8 cellular contexts compared by ENCODE assay signal in genomic region chr4:54658321-54659093, GRCh38. TPM values are rescaled to one million over a fixed set of nuclear protein-coding genes. Genes with fewer than 3 reads are reported as not detected.
DNase-seq lines count a peak whose midpoint lies in the region; ATAC-seq and TF ChIP-seq lines count a peak whose summit lies in the region.

No MANE protein-coding gene starts in this region.

- peak; percentile 1 to 11 for TF ChIP-seq CTCF in fibroblast of lung (conservative IDR thresholded peaks at IDR 0.05 in 1 of 2, IDR thresholded peaks at IDR 0.05 in 1 of 2; ENCODE audit: low read depth in 1 of 2, low read length in 2 of 2)

- under 1% methylated on average over 74 of the region's 74 CpGs for WGBS in thymus

- ATAC-seq in GM21576 (IDR thresholded peaks at IDR 0.05; ENCODE audit: unreplicated experiment) (peak; percentile 51), HG03378 (IDR thresholded peaks at IDR 0.05; ENCODE audit: unreplicated experiment) (no peak)

- H3K4me2 ChIP-seq in fibroblast of lung (ENCODE audit: extremely low read depth, insufficient read depth, low read length), result peak overlapping the region; percentile 84

- H4K20me1 ChIP-seq in fibroblast of lung (ENCODE audit: control insufficient read depth, extremely low read depth, insufficient read depth, low read length), result no peaks in the 10 kb centered on the region

- H3K27me3 ChIP-seq in fibroblast of lung (ENCODE audit: control insufficient read depth, insufficient read depth, low read length) (peaks cover 15% of the 10 kb centered on the region), muscle layer of duodenum (ENCODE audit: low read depth, low read length) (peaks cover 23% of the 10 kb centered on the region), thymus (ENCODE audit: control insufficient read depth, insufficient read depth) (peaks cover 41% of the 10 kb centered on the region)

- DNase-seq in D341Med (ENCODE audit: low spot score), result peak; percentile 73
- peak; percentile 20 for DNase-seq in NCI-H1694 treated with DMSO at 0.1 percent for 48 hours (lab: John Stamatoyannopoulos, UW)
- peak; percentile 68 for DNase-seq in activated CD8-positive, alpha-beta memory T cell treated with anti-CD3 and anti-CD28 coated beads, Interleukin-2, amount 50 U/mL, for 48 hours
- peak; percentile 28 to 41 for DNase-seq in fibroblast of lung (ENCODE audit: low read depth in 2 of 2)

- H3K36me3 ChIP-seq in fibroblast of lung (ENCODE audit: control insufficient read depth, insufficient read depth, low read length), result no peaks in the 10 kb centered on the region
- no peaks in the 10 kb centered on the region for H3K36me3 ChIP-seq in muscle layer of duodenum (ENCODE audit: control insufficient read depth in 1 of 2, insufficient read depth in 2 of 2, low read length in 2 of 2)
- no peaks in the 10 kb centered on the region for H3K36me3 ChIP-seq in thymus (ENCODE audit: control insufficient read depth, insufficient read depth)

- H3K9me3 ChIP-seq in fibroblast of lung (ENCODE audit: control insufficient read depth, insufficient read depth, low read depth, low read length) (no peaks in the 10 kb centered on the region), muscle layer of duodenum (ENCODE audit: control insufficient read depth in 1 of 2, low read length in 2 of 2) (no peaks in the 10 kb centered on the region), thymus (ENCODE audit: control insufficient read depth) (peaks cover 1% of the 10 kb centered on the region)

- H3K27ac ChIP-seq in fibroblast of lung (ENCODE audit: insufficient read depth, low read length) (no peak overlapping the region), muscle layer of duodenum (ENCODE audit: low read length) (no peak overlapping the region), thymus (ENCODE audit: low read depth) (no peak overlapping the region)

- peaks cover 18% of the 10 kb centered on the region for H3K4me1 ChIP-seq in fibroblast of lung (ENCODE audit: control insufficient read depth, extremely low read depth, insufficient read depth, low read length)
- peaks cover 0 to 31% of the 10 kb centered on the region in 2 donors for H3K4me1 ChIP-seq in muscle layer of duodenum (ENCODE audit: control insufficient read depth in 1 of 2, insufficient read depth in 2 of 2, low read length in 2 of 2)
- H3K4me1 ChIP-seq in thymus (ENCODE audit: control insufficient read depth, insufficient read depth, low read length), result peaks cover 5% of the 10 kb centered on the region

- H3K4me3 ChIP-seq in fibroblast of lung (replicated peaks in 1 of 4; ENCODE audit: control extremely low read depth in 1 of 4, insufficient read depth in 1 of 4, low read depth in 3 of 4, low read length in 4 of 4), result peak overlapping the region; percentile 46 to 67 (median 52)
- H3K4me3 ChIP-seq in muscle layer of duodenum (ENCODE audit: low read depth in 1 of 2, low read length in 2 of 2), result peak overlapping the region; percentile 60 to 85
- peak overlapping the region; percentile 40 for H3K4me3 ChIP-seq in thymus (ENCODE audit: low read length)

- H2AFZ ChIP-seq in fibroblast of lung (ENCODE audit: low read length), result peak overlapping the region; percentile 43

- H3K79me2 ChIP-seq in fibroblast of lung (ENCODE audit: control insufficient read depth, insufficient read depth, low read length), result peaks cover 4% of the 10 kb centered on the region

- peak overlapping the region; percentile 70 for H3K9ac ChIP-seq in fibroblast of lung (ENCODE audit: insufficient read depth, low read length)

RNA-seq across cellular contexts. Expression of gene KIT, which starts 0.8 kb away (rescaled TPM):
- 0.50 and 0.51 TPM in 2 replicates for total RNA-seq in fibroblast of lung
- 7.0 and 19.9 TPM in 2 replicates for polyA plus RNA-seq in fibroblast of lung
- polyA plus RNA-seq in fibroblast of lung (2012), result 3.6 and 10.3 TPM in 2 replicates
- polyA minus RNA-seq in fibroblast of lung (ENCODE audit: low replicate concordance), result 3.1 and 5.5 TPM in 2 replicates
- 2.3 TPM for polyA plus RNA-seq in thymus

Comparison
In these comparisons a context has a peak if more than half of its experiments do, and no peak if none do; other contexts are left out.
1. DNase-seq: peak in every context shown above with its lines; median percentile 73 in D341Med; 68 in activated CD8-positive, alpha-beta memory T cell treated with anti-CD3 and anti-CD28 coated beads, Interleukin-2, amount 50 U/mL, for 48 hours; 34 in fibroblast of lung; 20 in NCI-H1694 treated with DMSO at 0.1 percent for 48 hours.